ENCODE assay signal across 15 cellular contexts in genomic region chr1:45344491-45344890, GRCh38. TPM values are rescaled to one million over a fixed set of nuclear protein-coding genes. Genes with fewer than 3 reads are reported as not detected.
DNase-seq lines count a peak whose midpoint lies in the region; ATAC-seq, FAIRE-seq and TF ChIP-seq lines count a peak whose summit lies in the region.
"Had no signal": no experiment of that assay in that cellular context is flagged by ENCODE, and none has a peak within 500 bp of the region (broad histone marks: within the 10 kb centered on the region; RNA-seq: fewer than 3 reads in every experiment).

No MANE protein-coding gene starts in this region.

- no peak overlapping the region for H3K14ac ChIP-seq in IMR-90 (replicated peaks; ENCODE audit: low read depth, low read length)

- 100% methylated on average over 1 of the region's 2 CpGs; no CpG with 5 or more reads in 1 of the 2 experiments for WGBS in IMR-90 (ENCODE audit: extremely low coverage in 2 of 2, insufficient read length in 1 of 2), 2 experiments
- 97% methylated on average over 2 of the region's 2 CpGs for WGBS in GM12878 (ENCODE audit: insufficient coverage, insufficient replicate concordance, low lambda C conversion rate, missing lambda C conversion rate)

- H2BK120ac ChIP-seq in IMR-90 (ENCODE audit: low read depth, low read length), result no peak overlapping the region

- H3K27ac Mint-ChIP-seq in activated CD4-positive, alpha-beta T cell treated with anti-CD3 and anti-CD28 coated beads for 36 hours, result peak overlapping the region; percentile 19
- H3K27ac Mint-ChIP-seq in CD8-positive, alpha-beta memory T cell, result peak overlapping the region in 4 of 8 donors; percentile 6 to 69 (median 44)
- no peak overlapping the region for H3K27ac Mint-ChIP-seq in osteocyte (ENCODE audit: unreplicated experiment)

- DNase-seq in activated CD4-positive, alpha-beta T cell treated with anti-CD3 and anti-CD28 coated beads for 36 hours, result no peak
- no peak for DNase-seq in activated CD4-positive, alpha-beta T cell treated with anti-CD3 and anti-CD28 coated beads, Interleukin-2, amount 50 U/mL, for 1 hour
- DNase-seq in IMR-90, result no peak
- no peak for DNase-seq in GM12878 (ENCODE audit: low read depth, low spot score)
- DNase-seq in osteoblast (ENCODE audit: insufficient read length, low spot score, missing footprints), result peak; percentile 48
- no peak for DNase-seq in CD8-positive, alpha-beta memory T cell
- no peak for DNase-seq in D341Med (ENCODE audit: low spot score)
- no peak for DNase-seq in osteocyte (ENCODE audit: extremely low spot score, unreplicated experiment)
- DNase-seq: DMS 273 treated with DMSO at 0.1 percent for 48 hours, GOT3 had no signal

- POLR2A ChIA-PET in activated CD4-positive, alpha-beta T cell treated with anti-CD3 and anti-CD28 coated beads for 36 hours (lab: Charles Lee), result interaction anchor here (0.6 to 1.4 kb wide), 3 partner anchors 14 to 149 kb away, joined by 3 read pairs; no protein-coding TSS in a partner anchor
- POLR2A ChIA-PET in IMR-90 (lab: Charles Lee; ENCODE audit: unreplicated experiment), result no interaction called here
- POLR2A ChIA-PET in GM12878 (lab: Charles Lee), result interaction anchor here (0.9 kb wide), 1 partner anchor 24 kb away, joined by 3 read pairs; no protein-coding TSS in a partner anchor
- POLR2A ChIA-PET in CD8-positive, alpha-beta memory T cell (lab: Charles Lee), result interaction anchor here (0.5 kb wide), 1 partner anchor 54 kb away, joined by 5 read pairs; no protein-coding TSS in a partner anchor

- H3K27me3 Mint-ChIP-seq in activated CD4-positive, alpha-beta T cell treated with anti-CD3 and anti-CD28 coated beads for 36 hours, result no peaks in the 10 kb centered on the region
- no peaks in the 10 kb centered on the region for H3K27me3 Mint-ChIP-seq in CD8-positive, alpha-beta memory T cell
- H3K27me3 Mint-ChIP-seq in osteocyte (ENCODE audit: unreplicated experiment), result no peaks in the 10 kb centered on the region

- no peak overlapping the region for H3K18ac ChIP-seq in IMR-90 (ENCODE audit: low read depth, low read length)

- peaks cover 48% of the 10 kb centered on the region for H3K36me3 Mint-ChIP-seq in activated CD4-positive, alpha-beta T cell treated with anti-CD3 and anti-CD28 coated beads for 36 hours (ENCODE audit: low read depth)
- H3K36me3 Mint-ChIP-seq in CD8-positive, alpha-beta memory T cell, result peaks cover 0 to 60% (median 2%) of the 10 kb centered on the region in 3 donors
- peaks cover 17% of the 10 kb centered on the region for H3K36me3 Mint-ChIP-seq in osteocyte (ENCODE audit: unreplicated experiment)

- no peak for ATAC-seq in activated CD4-positive, alpha-beta T cell treated with anti-CD3 and anti-CD28 coated beads for 36 hours
- ATAC-seq in IMR-90 (ENCODE audit: low read depth) (no peak), GM12878 (no peak)

- H3K36me3 ChIP-seq in IMR-90 (ENCODE audit: control insufficient read depth, insufficient read depth, low read length) (peaks cover 34% of the 10 kb centered on the region), GM12878 (ENCODE audit: control insufficient read depth in 2 of 2, insufficient read depth in 2 of 2, low read length in 1 of 2) (peaks cover 19 to 27% of the 10 kb centered on the region in 2 experiments), osteoblast (ENCODE audit: insufficient read depth, low read length) (peaks cover 35% of the 10 kb centered on the region)
- H3K36me3 ChIP-seq in CD8-positive, alpha-beta memory T cell (ENCODE audit: insufficient read depth, low read length), result peaks cover 27% of the 10 kb centered on the region

- H4K20me1 ChIP-seq in IMR-90 (ENCODE audit: insufficient read depth, low read length), result no peaks in the 10 kb centered on the region
- no peaks in the 10 kb centered on the region for H4K20me1 ChIP-seq in GM12878 (ENCODE audit: control insufficient read depth, insufficient read depth)
- H4K20me1 ChIP-seq in osteoblast (ENCODE audit: insufficient read depth, low read length), result peaks cover 2% of the 10 kb centered on the region

- dilution Hi-C loops in IMR-90 (cut with HindIII; ENCODE audit: low sequenced_read_pairs, unreplicated experiment), result no loop called here

- no peak overlapping the region for H2BK20ac ChIP-seq in IMR-90 (ENCODE audit: low read depth, low read length)

- H3K9me3 ChIP-seq in IMR-90 (ENCODE audit: control insufficient read depth, insufficient read depth, low read length) (no peaks in the 10 kb centered on the region), GM12878 (replicated peaks; ENCODE audit: control insufficient read depth, insufficient read depth, low read length) (no peaks in the 10 kb centered on the region), osteoblast (ENCODE audit: low read depth, low read length) (no peaks in the 10 kb centered on the region)
- no peaks in the 10 kb centered on the region for H3K9me3 ChIP-seq in CD8-positive, alpha-beta memory T cell (ENCODE audit: low read length)
- H3K9me3 ChIP-seq: HAP-1 had no signal

- no peak overlapping the region for H3K4me3 Mint-ChIP-seq in activated CD4-positive, alpha-beta T cell treated with anti-CD3 and anti-CD28 coated beads for 36 hours
- no peak overlapping the region for H3K4me3 Mint-ChIP-seq in CD8-positive, alpha-beta memory T cell
- no peak overlapping the region for H3K4me3 Mint-ChIP-seq in osteocyte (ENCODE audit: unreplicated experiment)
- H3K4me3 Mint-ChIP-seq: CD14-positive monocyte had no signal

- BruUV-seq in IMR-90 (replicated peaks; lab: Mats Ljungman, UMichigan), result no TSS peak
- no TSS peak for BruUV-seq in GM12878 (replicated peaks; lab: Mats Ljungman, UMichigan)

- no peak overlapping the region for H4K8ac ChIP-seq in IMR-90 (ENCODE audit: low read depth in 2 of 2, low read length in 2 of 2)

- peaks cover 21% of the 10 kb centered on the region for H3K4me1 Mint-ChIP-seq in activated CD4-positive, alpha-beta T cell treated with anti-CD3 and anti-CD28 coated beads for 36 hours
- peaks cover 25 to 37% (median 29%) of the 10 kb centered on the region in 3 donors for H3K4me1 Mint-ChIP-seq in CD8-positive, alpha-beta memory T cell
- peaks cover 20% of the 10 kb centered on the region for H3K4me1 Mint-ChIP-seq in osteocyte (ENCODE audit: unreplicated experiment)

- CTCF ChIA-PET in activated CD4-positive, alpha-beta T cell treated with anti-CD3 and anti-CD28 coated beads for 36 hours (lab: Charles Lee), result interaction anchor here (1.1 kb wide), 1 partner anchor 19 kb away, joined by 3 read pairs; no protein-coding TSS in a partner anchor
- CTCF ChIA-PET in IMR-90 (lab: Yijun Ruan, JAX), result interaction anchor here (0.6 to 0.9 kb wide), 2 partner anchors 12 to 16 kb away, joined by 4 read pairs; no protein-coding TSS in a partner anchor
- CTCF ChIA-PET in GM12878 (lab: Yijun Ruan, JAX), result interaction anchor here (0.6 to 6.6 kb wide), 2 partner anchors 21 to 149 kb away, joined by 3 to 94 read pairs; partner anchors contain the start of gene TESK2
- CTCF ChIA-PET in CD8-positive, alpha-beta memory T cell (lab: Charles Lee), result no interaction called here

- H3K79me2 ChIP-seq in GM12878 (ENCODE audit: control insufficient read depth, insufficient read depth, low read length) (peaks cover 29% of the 10 kb centered on the region), osteoblast (ENCODE audit: insufficient read depth, low read length) (peaks cover 24% of the 10 kb centered on the region)

- SMC1A ChIA-PET in GM12878 (lab: Charles Lee; ENCODE audit: uncharacterized antibody, unreplicated experiment), result interaction anchor here (0.7 to 7.9 kb wide), 7 partner anchors 10 to 330 kb away, joined by 3 to 49 read pairs (median 3); partner anchors contain the start of genes CCDC163, HPDL and MMACHC

- H2BK5ac ChIP-seq in IMR-90 (ENCODE audit: low read depth, low read length, poor library complexity, severe bottlenecking), result no peak overlapping the region

- in situ Hi-C loops in IMR-90 (cut with MboI; ENCODE audit: low sequenced_read_pairs) (no loop called here), GM12878 (cut with MboI) (no loop called here)

- H3K27ac ChIP-seq in IMR-90 (ENCODE audit: insufficient read depth, low read length), result no peak overlapping the region
- no peak overlapping the region for H3K27ac ChIP-seq in GM12878 (ENCODE audit: control insufficient read depth, insufficient read depth)
- no peak overlapping the region for H3K27ac ChIP-seq in osteoblast (ENCODE audit: low read depth, low read length)
- no peak overlapping the region for H3K27ac ChIP-seq in CD8-positive, alpha-beta memory T cell (ENCODE audit: low read depth, low read length)
- H3K27ac ChIP-seq: 22Rv1 had no signal

- no peak overlapping the region for H3K4me3 ChIP-seq in IMR-90 (ENCODE audit: insufficient read depth, low read depth, low read length)
- H3K4me3 ChIP-seq in GM12878, result no peak overlapping the region
- no peak overlapping the region for H3K4me3 ChIP-seq in osteoblast (ENCODE audit: insufficient read depth, low read length)
- H3K4me3 ChIP-seq in CD8-positive, alpha-beta memory T cell (ENCODE audit: low read length), result no peak overlapping the region
- H3K4me3 ChIP-seq: HAP-1 had no signal

- H2AK5ac ChIP-seq in IMR-90 (ENCODE audit: low read depth, low read length), result no peak overlapping the region

- H3K27me3 ChIP-seq in IMR-90 (ENCODE audit: control insufficient read depth, insufficient read depth, low read length) (no peaks in the 10 kb centered on the region), GM12878 (replicated peaks in 1 of 2; ENCODE audit: control insufficient read depth in 2 of 2, insufficient read depth in 2 of 2, low read length in 1 of 2) (no peaks in the 10 kb centered on the region), osteoblast (ENCODE audit: insufficient read depth, low read length) (no peaks in the 10 kb centered on the region)
- no peaks in the 10 kb centered on the region for H3K27me3 ChIP-seq in CD8-positive, alpha-beta memory T cell (ENCODE audit: insufficient read depth, low read length, poor library complexity, severe bottlenecking)

- H3K4me2 ChIP-seq in IMR-90 (ENCODE audit: low read depth, low read length) (no peak overlapping the region), GM12878 (ENCODE audit: control insufficient read depth, insufficient read depth) (no peak overlapping the region), osteoblast (ENCODE audit: insufficient read depth, low read length) (no peak overlapping the region)

- TF ChIP-seq CTCF in IMR-90 (conservative IDR thresholded peaks at IDR 0.05; ENCODE audit: low read depth, low read length) (no peak), GM12878 (IDR thresholded peaks at IDR 0.05 in 2 of 3, conservative IDR thresholded peaks at IDR 0.05 in 1 of 3; ENCODE audit: control insufficient read depth in 2 of 3, extremely low read depth in 1 of 3, insufficient read depth in 1 of 3, low read depth in 3 of 3, low read length in 3 of 3) (no peak), osteoblast (IDR thresholded peaks at IDR 0.05; ENCODE audit: extremely low read depth, low read depth, low read length) (no peak), osteocyte (IDR thresholded peaks at IDR 0.05) (no peak)

- peaks cover 15 to 33% of the 10 kb centered on the region in 2 experiments for H3K79me1 ChIP-seq in IMR-90 (ENCODE audit: low read depth in 1 of 2, low read length in 2 of 2)

- H3K4me1 ChIP-seq in IMR-90 (ENCODE audit: control insufficient read depth, insufficient read depth, low read length) (peaks cover 21% of the 10 kb centered on the region), GM12878 (ENCODE audit: control insufficient read depth, insufficient read depth, low read length) (peaks cover 11% of the 10 kb centered on the region), osteoblast (ENCODE audit: insufficient read depth, low read length) (peaks cover 18% of the 10 kb centered on the region)
- H3K4me1 ChIP-seq in CD8-positive, alpha-beta memory T cell (ENCODE audit: insufficient read depth, low read length), result peaks cover 27% of the 10 kb centered on the region

- no peak overlapping the region for H3K23ac ChIP-seq in IMR-90 (ENCODE audit: low read depth, low read length)

- no peaks in the 10 kb centered on the region for H3K9me3 Mint-ChIP-seq in activated CD4-positive, alpha-beta T cell treated with anti-CD3 and anti-CD28 coated beads for 36 hours (ENCODE audit: low read depth)
- H3K9me3 Mint-ChIP-seq in CD8-positive, alpha-beta memory T cell, result no peaks in the 10 kb centered on the region
- no peaks in the 10 kb centered on the region for H3K9me3 Mint-ChIP-seq in osteocyte (ENCODE audit: unreplicated experiment)
- H3K9me3 Mint-ChIP-seq: CD14-positive monocyte had no signal

- TF ChIP-seq EP300 in GM12878 (IDR thresholded peaks at IDR 0.05; ENCODE audit: borderline replicate concordance in 1 of 2, control insufficient read depth in 1 of 2, low read depth in 2 of 2, low read length in 2 of 2), result no peak

- H4K91ac ChIP-seq in IMR-90 (ENCODE audit: insufficient read depth, low read depth, low read length), result no peak overlapping the region

- no peak overlapping the region for H3K4ac ChIP-seq in IMR-90 (ENCODE audit: low read depth, low read length)

- RAD21 ChIA-PET in GM12878 (lab: Charles Lee; ENCODE audit: unreplicated experiment), result no interaction called here

- no peak for FAIRE-seq in GM12878 (lab: Jason Lieb, UNC)
- FAIRE-seq: GM19239 had no signal

- intact Hi-C loops in activated CD4-positive, alpha-beta T cell treated with anti-CD3 and anti-CD28 coated beads for 36 hours (cut with DNase I, micrococcal nuclease), result no loop called here
- intact Hi-C loops in IMR-90 (cut with micrococcal nuclease) (loop anchor here (5.0 kb wide), 1 partner anchor 332 kb away; the partner anchor contains the start of genes HECTD3 and UROD), GM12878 (cut with micrococcal nuclease; ENCODE audit: unreplicated experiment) (loop anchor here (5.0 kb wide), 1 partner anchor 332 kb away; the partner anchor contains the start of genes HECTD3 and UROD)

- peaks cover 23% of the 10 kb centered on the region for H3K9me1 ChIP-seq in IMR-90 (ENCODE audit: insufficient read depth, low read length)

- TF ChIP-seq RAD21 in IMR-90 (IDR thresholded peaks at IDR 0.05; ENCODE audit: low read length), result no peak
- TF ChIP-seq RAD21 in GM12878 (IDR thresholded peaks at IDR 0.05; ENCODE audit: insufficient read depth, low read depth, low read length), result no peak

- no peak overlapping the region for H2AFZ ChIP-seq in IMR-90 (replicated peaks; ENCODE audit: low read length, poor library complexity)
- no peak overlapping the region for H2AFZ ChIP-seq in GM12878 (ENCODE audit: control insufficient read depth, low read depth, low read length)
- no peak overlapping the region for H2AFZ ChIP-seq in osteoblast (ENCODE audit: low read length)

- no peak overlapping the region for H3K56ac ChIP-seq in IMR-90 (ENCODE audit: extremely low read depth, insufficient read depth, low read length)

- H2AK9ac ChIP-seq in IMR-90 (replicated peaks; ENCODE audit: low read depth, low read length, poor library complexity), result peak overlapping the region; percentile 29

- no peak overlapping the region for H2BK15ac ChIP-seq in IMR-90 (ENCODE audit: low read depth, low read length)

- no peak overlapping the region for H4K5ac ChIP-seq in IMR-90 (ENCODE audit: low read depth, low read length)

- TF ChIP-seq POLR2A in IMR-90 (IDR thresholded peaks at IDR 0.05; ENCODE audit: low read depth, low read length) (no peak), GM12878 (IDR thresholded peaks at IDR 0.05; ENCODE audit: low read depth, low read length) (peak; percentile 52)

- H3K9ac ChIP-seq in IMR-90 (ENCODE audit: low read depth, low read length) (no peak overlapping the region), GM12878 (ENCODE audit: control insufficient read depth, insufficient read depth, low read length) (no peak overlapping the region)

RNA-seq across cellular contexts. Expression of gene MUTYH, which starts 4.3 kb away (rescaled TPM):
- 10 to 100 TPM; 48.6 to 53.7 TPM for total RNA-seq in activated CD4-positive, alpha-beta T cell treated with anti-CD3 and anti-CD28 coated beads for 36 hours
- total RNA-seq in IMR-90 (2012; rRNA removed), result 8.9 and 9.1 TPM in 2 replicates
- polyA plus RNA-seq in IMR-90 (2012; rRNA removed), result 14.3 and 14.6 TPM in 2 replicates
- polyA plus RNA-seq in IMR-90 (2012; cell fraction: cytosol; rRNA removed), result 7.2 and 8.2 TPM in 2 replicates
- 43.0 and 103 TPM in 2 replicates for polyA plus RNA-seq in IMR-90 (2012; cell fraction: nucleus; rRNA removed; ENCODE audit: low replicate concordance)
- 41.4 and 50.2 TPM in 2 replicates for total RNA-seq in GM12878 (2013; cell fraction: nucleolus; rRNA removed)
- 34.3 and 34.6 TPM in 2 replicates for total RNA-seq in GM12878 (2014; rRNA removed)
- 17.5 and 20.0 TPM in 2 replicates for total RNA-seq in GM12878 (2014; rRNA removed; fragmentation: Illumina TruSeq; extraction: Trizol)
- total RNA-seq in GM12878 (2021), result 37.7 and 38.0 TPM in 2 replicates
- 18.8 TPM for polyA plus RNA-seq in GM12878 (2011; ENCODE audit: low read depth)
- 17.5 and 25.7 TPM in 2 replicates for polyA plus RNA-seq in GM12878 (2011; rRNA removed)
- 25.0 and 40.1 TPM in 2 replicates for polyA plus RNA-seq in GM12878 (2011; cell fraction: cytosol; rRNA removed)
- 148 and 169 TPM in 2 replicates for polyA plus RNA-seq in GM12878 (2011; cell fraction: nucleus; rRNA removed)
- 15.6 and 18.0 TPM in 2 replicates for polyA plus RNA-seq in GM12878 (2012)
- polyA plus RNA-seq in GM12878 (2014; fragmentation: Illumina TruSeq; extraction: Trizol), result 16.4 and 23.1 TPM in 2 replicates
- polyA plus RNA-seq in GM12878 (2014; fragmentation: Nextera tagmentation; extraction: Ambion mirVana), result 10 to 100 TPM in 1 of 2 experiments, 1 to 10 TPM in 1; 2.5 to 10.5 TPM
- 41.5 and 42.7 TPM in 2 replicates for polyA plus RNA-seq in GM12878 (2014; rRNA removed)
- 10 to 100 TPM; 38.1 to 42.0 TPM for polyA plus RNA-seq in GM12878 (2016; fragmentation: Nextera tagmentation; extraction: Ambion mirVana)
- polyA minus RNA-seq in GM12878 (2011; rRNA and poly(A)+ RNA removed), result 17.8 and 22.5 TPM in 2 replicates
- polyA minus RNA-seq in GM12878 (2011; cell fraction: cytosol; rRNA and poly(A)+ RNA removed), result 4.5 and 10.2 TPM in 2 replicates
- polyA minus RNA-seq in GM12878 (2011; cell fraction: nucleus; rRNA and poly(A)+ RNA removed), result 14.3 and 29.4 TPM in 2 replicates
- total RNA-seq in osteoblast, result 13.6 and 14.1 TPM in 2 replicates
- 10 to 100 TPM; 70.1 to 75.4 TPM for total RNA-seq in CD8-positive, alpha-beta memory T cell
- 24.4 TPM for polyA plus RNA-seq in CD8-positive, alpha-beta memory T cell
- 19.9 and 25.1 TPM in 2 replicates for total RNA-seq in osteocyte

RNA-seq across cellular contexts. Expression of gene TOE1, which starts 4.5 kb away (rescaled TPM):
- total RNA-seq in activated CD4-positive, alpha-beta T cell treated with anti-CD3 and anti-CD28 coated beads for 36 hours, result 10 to 100 TPM; 29.8 to 42.3 TPM
- total RNA-seq in IMR-90 (2012; rRNA removed) (18.6 and 18.9 TPM in 2 replicates), GM12878 (2014; rRNA removed) (33.0 TPM in 2 replicates), GM12878 (2014; rRNA removed; fragmentation: Illumina TruSeq; extraction: Trizol) (21.2 and 22.7 TPM in 2 replicates), GM12878 (2021) (22.3 and 23.2 TPM in 2 replicates), osteoblast (6.5 and 8.5 TPM in 2 replicates), osteocyte (8.5 and 8.6 TPM in 2 replicates)
- polyA plus RNA-seq in IMR-90 (2012; rRNA removed) (15.5 and 16.8 TPM in 2 replicates), GM12878 (2011; rRNA removed) (13.1 and 24.3 TPM in 2 replicates), GM12878 (2014; fragmentation: Illumina TruSeq; extraction: Trizol) (34.4 and 36.6 TPM in 2 replicates), GM12878 (2014; fragmentation: Nextera tagmentation; extraction: Ambion mirVana) (10 to 100 TPM; 33.5 to 38.0 TPM), GM12878 (2014; rRNA removed) (30.5 and 34.9 TPM in 2 replicates), GM12878 (2016; fragmentation: Nextera tagmentation; extraction: Ambion mirVana) (10 to 100 TPM; 34.6 TPM)
- 9.0 and 11.3 TPM in 2 replicates for polyA plus RNA-seq in IMR-90 (2012; cell fraction: cytosol; rRNA removed)
- polyA plus RNA-seq in IMR-90 (2012; cell fraction: nucleus; rRNA removed; ENCODE audit: low replicate concordance), result 16.8 and 18.9 TPM in 2 replicates
- total RNA-seq in GM12878 (2013; cell fraction: nucleolus; rRNA removed), result 10.9 and 15.9 TPM in 2 replicates
- 10.5 TPM for polyA plus RNA-seq in GM12878 (2011; ENCODE audit: low read depth)
- polyA plus RNA-seq in GM12878 (2011; cell fraction: cytosol; rRNA removed), result 32.7 and 40.1 TPM in 2 replicates
- 42.8 and 43.2 TPM in 2 replicates for polyA plus RNA-seq in GM12878 (2011; cell fraction: nucleus; rRNA removed)
- 10.9 and 14.8 TPM in 2 replicates for polyA plus RNA-seq in GM12878 (2012)
- 33.0 and 34.6 TPM in 2 replicates for polyA minus RNA-seq in GM12878 (2011; rRNA and poly(A)+ RNA removed)
- polyA minus RNA-seq in GM12878 (2011; cell fraction: cytosol; rRNA and poly(A)+ RNA removed), result 12.3 and 15.8 TPM in 2 replicates
- 24.3 and 39.1 TPM in 2 replicates for polyA minus RNA-seq in GM12878 (2011; cell fraction: nucleus; rRNA and poly(A)+ RNA removed)
- total RNA-seq in CD8-positive, alpha-beta memory T cell, result 10 to 100 TPM; 46.4 to 48.9 TPM
- 12.5 TPM for polyA plus RNA-seq in CD8-positive, alpha-beta memory T cell

RNA-seq across cellular contexts. Expression of gene HPDL, which starts 17.8 kb away (rescaled TPM):
- total RNA-seq in activated CD4-positive, alpha-beta T cell treated with anti-CD3 and anti-CD28 coated beads for 36 hours, result 10 to 100 TPM; 12.7 to 17.9 TPM
- total RNA-seq in IMR-90 (2012; rRNA removed), result 0.54 and 0.56 TPM in 2 replicates
- polyA plus RNA-seq in IMR-90 (2012; rRNA removed), result 1.1 and 1.5 TPM in 2 replicates
- polyA plus RNA-seq in IMR-90 (2012; cell fraction: cytosol; rRNA removed), result 1.1 and 1.5 TPM in 2 replicates
- 0.44 and 1.0 TPM in 2 replicates for polyA plus RNA-seq in IMR-90 (2012; cell fraction: nucleus; rRNA removed; ENCODE audit: low replicate concordance)
- total RNA-seq in GM12878 (2013; cell fraction: nucleolus; rRNA removed), result 10.5 and 11.8 TPM in 2 replicates
- 61.0 and 75.5 TPM in 2 replicates for total RNA-seq in GM12878 (2014; rRNA removed)
- 11.5 and 14.4 TPM in 2 replicates for total RNA-seq in GM12878 (2014; rRNA removed; fragmentation: Illumina TruSeq; extraction: Trizol)
- 54.6 and 60.2 TPM in 2 replicates for total RNA-seq in GM12878 (2021)
- polyA plus RNA-seq in GM12878 (2011; ENCODE audit: low read depth), result 4.0 TPM
- polyA plus RNA-seq in GM12878 (2011; rRNA removed), result 0.89 and 3.4 TPM in 2 replicates
- 4.1 and 9.4 TPM in 2 replicates for polyA plus RNA-seq in GM12878 (2011; cell fraction: cytosol; rRNA removed)
- 10.7 and 15.0 TPM in 2 replicates for polyA plus RNA-seq in GM12878 (2011; cell fraction: nucleus; rRNA removed)
- 10.4 and 12.2 TPM in 2 replicates for polyA plus RNA-seq in GM12878 (2012)
- polyA plus RNA-seq in GM12878 (2014; fragmentation: Illumina TruSeq; extraction: Trizol), result 3.4 and 9.1 TPM in 2 replicates
- polyA plus RNA-seq in GM12878 (2014; fragmentation: Nextera tagmentation; extraction: Ambion mirVana), result 1 to 10 TPM; 1.3 to 3.6 TPM
- polyA plus RNA-seq in GM12878 (2014; rRNA removed), result 49.2 and 60.4 TPM in 2 replicates
- polyA plus RNA-seq in GM12878 (2016; fragmentation: Nextera tagmentation; extraction: Ambion mirVana), result 10 to 100 TPM; 55.0 to 57.9 TPM
- 2.0 and 4.4 TPM in 2 replicates for polyA minus RNA-seq in GM12878 (2011; rRNA and poly(A)+ RNA removed)
- polyA minus RNA-seq in GM12878 (2011; cell fraction: cytosol; rRNA and poly(A)+ RNA removed), result 4.5 and 5.7 TPM in 2 replicates
- 6.6 and 13.0 TPM in 2 replicates for polyA minus RNA-seq in GM12878 (2011; cell fraction: nucleus; rRNA and poly(A)+ RNA removed)
- 0.36 and 0.59 TPM in 2 replicates for total RNA-seq in osteoblast
- total RNA-seq in CD8-positive, alpha-beta memory T cell, result 10 to 100 TPM; 41.5 to 42.4 TPM
- polyA plus RNA-seq in CD8-positive, alpha-beta memory T cell, result 1.4 TPM
- 0.35 TPM in 1 of 2 replicates, not detected in the other for total RNA-seq in osteocyte
- total RNA-seq: Daoy had no signal
- polyA plus RNA-seq: CD14-positive monocyte had no signal

Comparison
In these comparisons a context has a peak if more than half of its experiments do, and no peak if none do; other contexts are left out.
1. intact Hi-C loops: an anchor here in IMR-90 (5.0 kb wide) and GM12878 (5.0 kb wide); none called in activated CD4-positive, alpha-beta T cell treated with anti-CD3 and anti-CD28 coated beads for 36 hours.